In genomic region chr17:80387071-80387470, GRCh38 we compare ENCODE assay signal across 27 cellular contexts. TPM values are rescaled to one million over a fixed set of nuclear protein-coding genes. Genes with fewer than 3 reads are reported as not detected.
A peak's percentile ranks its signal among the peaks of the same experiment; 100 is the strongest.
DNase-seq lines count a peak whose midpoint lies in the region; ATAC-seq lines count a peak whose summit lies in the region.
"Had no signal": no experiment of that assay in that cellular context is flagged by ENCODE, and none has a peak within 500 bp of the region (broad histone marks: within the 10 kb centered on the region; RNA-seq: fewer than 3 reads in every experiment).

No MANE protein-coding gene starts in this region.

- no peaks in the 10 kb centered on the region for H3K27me3 Mint-ChIP-seq in activated CD8-positive, alpha-beta memory T cell treated with anti-CD3 and anti-CD28 coated beads, Interleukin-2, amount 10 ng/mL, durations not matched to agents 7 days and 5 days
- H3K27me3 Mint-ChIP-seq: B cell; CD8-positive, alpha-beta memory T cell had no signal

- H3K27ac Mint-ChIP-seq in activated CD8-positive, alpha-beta memory T cell treated with anti-CD3 and anti-CD28 coated beads, Interleukin-2, amount 10 ng/mL, durations not matched to agents 7 days and 5 days, result peak overlapping the region; percentile 43
- peak overlapping the region; percentile 73 to 84 for H3K27ac Mint-ChIP-seq in activated naive CD4-positive, alpha-beta T cell treated with anti-CD3 and anti-CD28 coated beads, Interleukin-2, amount 50 U/mL, for 72 hours
- H3K27ac Mint-ChIP-seq: B cell had no signal

- H3K9me3 Mint-ChIP-seq in activated CD8-positive, alpha-beta memory T cell treated with anti-CD3 and anti-CD28 coated beads, Interleukin-2, amount 10 ng/mL, durations not matched to agents 7 days and 5 days (ENCODE audit: low read depth), result no peaks in the 10 kb centered on the region
- no peaks in the 10 kb centered on the region for H3K9me3 Mint-ChIP-seq in activated naive CD4-positive, alpha-beta T cell treated with anti-CD3 and anti-CD28 coated beads, Interleukin-2, amount 50 U/mL, for 72 hours
- H3K9me3 Mint-ChIP-seq: CD8-positive, alpha-beta memory T cell had no signal

- no peak overlapping the region for H4K91ac ChIP-seq in neuronal stem cell (ENCODE audit: low read depth, low read length, poor library complexity)

- no peak overlapping the region for H2BK12ac ChIP-seq in neuronal stem cell (ENCODE audit: low read length)

- H3K9me3 ChIP-seq in neuronal stem cell (replicated peaks in 1 of 2; ENCODE audit: control insufficient read depth in 2 of 2, insufficient read depth in 1 of 2, low read depth in 1 of 2, low read length in 2 of 2), result no peaks in the 10 kb centered on the region

- ATAC-seq in activated CD8-positive, alpha-beta memory T cell treated with anti-CD3 and anti-CD28 coated beads, Interleukin-2, amount 10 ng/mL, durations not matched to agents 7 days and 5 days, result no peak
- ATAC-seq in activated naive CD4-positive, alpha-beta T cell treated with anti-CD3 and anti-CD28 coated beads, Interleukin-2, amount 50 U/mL, for 72 hours, result peak in 1 of 2 donors; percentile 7
- ATAC-seq in GM21528 (IDR thresholded peaks at IDR 0.05; ENCODE audit: low FRiP score, unreplicated experiment), result no peak
- ATAC-seq: GM12878, PC-3, Right ventricle myocardium inferior had no signal

- no peak overlapping the region for H3K4ac ChIP-seq in neuronal stem cell (ENCODE audit: low read length)

- H3K79me1 ChIP-seq in neuronal stem cell (ENCODE audit: low read depth, low read length), result no peaks in the 10 kb centered on the region

- no peak overlapping the region for H3K23ac ChIP-seq in neuronal stem cell (ENCODE audit: low read depth, low read length, poor library complexity)

- H2BK15ac ChIP-seq in neuronal stem cell (ENCODE audit: low read length), result no peak overlapping the region

- no peak overlapping the region for H3K27ac ChIP-seq in neuronal stem cell (replicated peaks; ENCODE audit: low read length)
- H3K27ac ChIP-seq: 22Rv1, C4-2B had no signal

- H3K4me2 ChIP-seq in neuronal stem cell (ENCODE audit: insufficient read depth, low read length, poor library complexity, severe bottlenecking), result no peak overlapping the region

- no peak overlapping the region for H3K14ac ChIP-seq in neuronal stem cell (ENCODE audit: low read length)

- peak overlapping the region; percentile 10 for H2BK5ac ChIP-seq in neuronal stem cell (ENCODE audit: low read length)

- peaks cover 32 to 89% of the 10 kb centered on the region in 2 donors for H3K36me3 ChIP-seq in neuronal stem cell (replicated peaks in 1 of 2; ENCODE audit: control insufficient read depth in 2 of 2, insufficient read depth in 2 of 2, low read length in 2 of 2)

- CTCF ChIA-PET in activated CD8-positive, alpha-beta memory T cell treated with anti-CD3 and anti-CD28 coated beads, Interleukin-2, amount 10 ng/mL, durations not matched to agents 7 days and 5 days (lab: Charles Lee), result no interaction called here

- H2AK5ac ChIP-seq in neuronal stem cell (ENCODE audit: low read depth, low read length), result no peak overlapping the region

- H4K8ac ChIP-seq in neuronal stem cell (ENCODE audit: low read depth, low read length), result no peak overlapping the region

- H3K4me3 ChIP-seq in neuronal stem cell (ENCODE audit: low read length in 2 of 2), result no peak overlapping the region
- H3K4me3 ChIP-seq: GM12878 had no signal

- no peaks in the 10 kb centered on the region for H3K27me3 ChIP-seq in neuronal stem cell (ENCODE audit: control insufficient read depth in 3 of 3, insufficient read depth in 3 of 3, low read depth in 1 of 3, low read length in 3 of 3)

- DNase-seq in activated CD8-positive, alpha-beta memory T cell treated with anti-CD3 and anti-CD28 coated beads, Interleukin-2, amount 10 ng/mL, durations not matched to agents 7 days and 5 days, result no peak
- DNase-seq in activated CD8-positive, alpha-beta memory T cell treated with anti-CD3 and anti-CD28 coated beads for 24 hours, result no peak
- peak in 1 of 2 donors; percentile 30 for DNase-seq in activated naive CD4-positive, alpha-beta T cell treated with anti-CD3 and anti-CD28 coated beads, Interleukin-2, amount 50 U/mL, for 72 hours (ENCODE audit: low spot score in 2 of 2)
- no peak for DNase-seq in activated naive CD4-positive, alpha-beta T cell treated with anti-CD3 and anti-CD28 coated beads, Interleukin-2, amount 50 U/mL, for 16 hours
- no peak for DNase-seq in neuronal stem cell (ENCODE audit: low spot score)
- DNase-seq in iPS-NIHi11 (ENCODE audit: low spot score), result no peak
- DNase-seq: CD8-positive, alpha-beta memory T cell; DMS 273 treated with DMSO at 0.1 percent for 48 hours; DMS79; EL; GDM1; HCEC 1CT; KBM-7; NCI-H1417; NCI-H1694; NCI-H2029 treated with DMSO at 0.1 percent for 48 hours; NCI-H446 treated with DMSO at 0.1 percent for 48 hours; NCI-H526; NCI-H82; NK-92 treated with Interleukin-12 subunit alpha and Interleukin-12 subunit beta, amount 100 ng/mL, for 24 hours; PC-3 had no signal

- H3K4me1 ChIP-seq in neuronal stem cell (ENCODE audit: control insufficient read depth in 2 of 2, insufficient read depth in 1 of 2, low read depth in 1 of 2, low read length in 2 of 2), result no peaks in the 10 kb centered on the region

- H2BK120ac ChIP-seq in neuronal stem cell (ENCODE audit: low read depth, low read length), result no peak overlapping the region

- H3K36me3 Mint-ChIP-seq in activated CD8-positive, alpha-beta memory T cell treated with anti-CD3 and anti-CD28 coated beads, Interleukin-2, amount 10 ng/mL, durations not matched to agents 7 days and 5 days, result peaks cover 82% of the 10 kb centered on the region
- H3K36me3 Mint-ChIP-seq in activated naive CD4-positive, alpha-beta T cell treated with anti-CD3 and anti-CD28 coated beads, Interleukin-2, amount 50 U/mL, for 72 hours, result peaks cover 21 to 44% of the 10 kb centered on the region in 2 donors

- H3K9ac ChIP-seq in neuronal stem cell (ENCODE audit: low read depth, low read length, poor library complexity), result peak overlapping the region; percentile 14

- no peak overlapping the region for H3K4me3 Mint-ChIP-seq in activated CD8-positive, alpha-beta memory T cell treated with anti-CD3 and anti-CD28 coated beads, Interleukin-2, amount 10 ng/mL, durations not matched to agents 7 days and 5 days
- H3K4me3 Mint-ChIP-seq: B cell had no signal

- H2AFZ ChIP-seq in neuronal stem cell (ENCODE audit: low read length), result no peak overlapping the region

- H3K18ac ChIP-seq in neuronal stem cell (ENCODE audit: low read length), result no peak overlapping the region

- WGBS in neuronal stem cell (ENCODE audit: extremely low coverage in 2 of 2, insufficient read length in 2 of 2, insufficient replicate concordance in 1 of 2), 2 donors, result no CpG with 5 or more reads among the region's 7 CpGs

- H3K4me1 Mint-ChIP-seq in activated CD8-positive, alpha-beta memory T cell treated with anti-CD3 and anti-CD28 coated beads, Interleukin-2, amount 10 ng/mL, durations not matched to agents 7 days and 5 days, result peaks cover 20% of the 10 kb centered on the region
- H3K4me1 Mint-ChIP-seq: B cell had no signal

RNA-seq across cellular contexts. Expression of gene ENDOV, which starts 27.9 kb away (rescaled TPM):
- 10 to 100 TPM; 15.1 to 18.4 TPM for total RNA-seq in activated CD8-positive, alpha-beta memory T cell treated with anti-CD3 and anti-CD28 coated beads, Interleukin-2, amount 10 ng/mL, durations not matched to agents 7 days and 5 days
- total RNA-seq in activated naive CD4-positive, alpha-beta T cell treated with anti-CD3 and anti-CD28 coated beads, Interleukin-2, amount 50 U/mL, for 72 hours, result 10 to 100 TPM in 1 of 2 donors, 1 to 10 TPM in 1; 8.8 to 13.0 TPM
- 24.9 TPM for polyA plus RNA-seq in neuronal stem cell (2013, experiment 1 of 2)
- 22.9 TPM for polyA plus RNA-seq in neuronal stem cell (2013, experiment 2 of 2)
